Comparison of ENCODE assay signal across 8 cellular contexts in the genomic region with DNA sequence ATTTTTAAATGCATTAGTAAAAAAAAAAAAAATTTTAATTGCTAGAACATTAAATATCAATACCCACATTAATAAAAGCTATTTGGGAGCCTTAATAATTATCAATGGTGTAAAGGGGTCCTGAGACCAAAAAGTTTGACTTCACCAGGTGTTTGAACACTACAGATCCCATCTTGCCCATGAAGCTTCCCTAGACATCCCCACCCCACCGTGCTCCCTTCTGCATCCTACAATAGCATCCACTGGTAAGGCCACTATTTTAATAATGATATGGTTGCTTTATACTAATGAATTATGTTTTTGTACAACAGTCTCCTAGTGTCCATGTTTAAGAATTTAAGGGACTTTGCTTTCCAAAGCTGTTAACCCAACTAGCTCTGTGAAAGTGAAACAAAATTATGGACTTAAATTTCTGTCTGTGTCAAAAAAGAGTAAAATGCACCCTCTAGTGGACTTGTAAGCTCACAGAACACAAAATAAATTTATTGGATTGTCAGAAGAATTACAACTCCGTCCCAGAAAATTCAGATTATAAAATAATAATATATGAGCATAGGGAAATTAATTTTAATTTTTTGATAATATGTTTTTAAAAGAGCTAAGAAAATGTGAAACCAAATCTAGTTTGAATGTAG.
DNase-seq lines count a peak whose midpoint lies in the region; ATAC-seq and TF ChIP-seq lines count a peak whose summit lies in the region.

No MANE protein-coding gene starts in this region.

- H2AFZ ChIP-seq in OCI-LY3 (ENCODE audit: low read depth, low read length): no peak overlapping the region

- H4K20me1 ChIP-seq in OCI-LY3 (ENCODE audit: insufficient read depth, low read length): no peaks in the 10 kb centered on the region

- no peak overlapping the region for H3K27ac ChIP-seq in CD8-positive, alpha-beta T cell (ENCODE audit: low read depth, low read length)
- H3K27ac ChIP-seq in OCI-LY3 (ENCODE audit: low read length) (no peak overlapping the region), esophagus squamous epithelium (no peak overlapping the region), stomach (no peak overlapping the region)

- H3K36me3 ChIP-seq in CD8-positive, alpha-beta T cell (ENCODE audit: insufficient read depth, low read length): no peaks in the 10 kb centered on the region
- no peaks in the 10 kb centered on the region for H3K36me3 ChIP-seq in OCI-LY3 (replicated peaks; ENCODE audit: low read depth, low read length)
- H3K36me3 ChIP-seq in esophagus squamous epithelium: no peaks in the 10 kb centered on the region
- H3K36me3 ChIP-seq in stomach: no peaks in the 10 kb centered on the region

- no peak overlapping the region for H3K4me3 ChIP-seq in CD8-positive, alpha-beta T cell (ENCODE audit: low read depth, low read length)
- H3K4me3 ChIP-seq in OCI-LY3 (ENCODE audit: low read length): peak overlapping the region; percentile 35
- no peak overlapping the region for H3K4me3 ChIP-seq in esophagus squamous epithelium
- H3K4me3 ChIP-seq in stomach: no peak overlapping the region

- TF ChIP-seq POLR2A in esophagus squamous epithelium (IDR thresholded peaks at IDR 0.05) (no peak), stomach (IDR thresholded peaks at IDR 0.05) (no peak)

- POLR2A ChIA-PET in CD8-positive, alpha-beta T cell (lab: Charles Lee): no interaction called here
- POLR2A ChIA-PET in activated CD4-positive, alpha-beta memory T cell treated with anti-CD3 and anti-CD28 coated beads for 36 hours (lab: Charles Lee): no interaction called here

- peaks cover 8% of the 10 kb centered on the region for H3K4me1 Mint-ChIP-seq in CD8-positive, alpha-beta T cell (ENCODE audit: low read depth)
- peaks cover 3% of the 10 kb centered on the region for H3K4me1 Mint-ChIP-seq in activated CD4-positive, alpha-beta memory T cell treated with anti-CD3 and anti-CD28 coated beads for 36 hours (ENCODE audit: low read depth)

- no peaks in the 10 kb centered on the region for H3K27me3 ChIP-seq in CD8-positive, alpha-beta T cell (ENCODE audit: insufficient read depth, low read length)
- no peaks in the 10 kb centered on the region for H3K27me3 ChIP-seq in OCI-LY3 (ENCODE audit: low read depth, low read length)
- H3K27me3 ChIP-seq in esophagus squamous epithelium: no peaks in the 10 kb centered on the region
- H3K27me3 ChIP-seq in stomach: no peaks in the 10 kb centered on the region

- no peak for DNase-seq in CD8-positive, alpha-beta T cell
- DNase-seq in H4 (ENCODE audit: low spot score): peak; percentile 40
- DNase-seq in esophagus squamous epithelium (lab: John Stamatoyannopoulos, UW): no peak
- DNase-seq in stomach: no peak
- DNase-seq in central memory CD4-positive, alpha-beta T cell: no peak
- no peak for DNase-seq in activated CD4-positive, alpha-beta memory T cell treated with anti-CD3 and anti-CD28 coated beads for 36 hours

- intact Hi-C loops in CD8-positive, alpha-beta T cell (cut with DNase I, micrococcal nuclease): no loop called here
- intact Hi-C loops in esophagus squamous epithelium (cut with DNase I) (loop anchor here (10.0 kb wide), 1 partner anchor 250 kb away; no protein-coding TSS in a partner anchor), stomach (cut with DNase I; ENCODE audit: low total_unique reads) (no loop called here)
- intact Hi-C loops in activated CD4-positive, alpha-beta memory T cell treated with anti-CD3 and anti-CD28 coated beads for 36 hours (cut with micrococcal nuclease): no loop called here

- 51 to 56% methylated on average over 2 of the region's 2 CpGs for WGBS in esophagus squamous epithelium, 2 donors
- WGBS in stomach, 5 donors: 47 to 58% (median 56%) methylated on average over 2 of the region's 2 CpGs

- H3K27ac Mint-ChIP-seq in CD8-positive, alpha-beta T cell: no peak overlapping the region
- H3K27ac Mint-ChIP-seq in activated CD4-positive, alpha-beta memory T cell treated with anti-CD3 and anti-CD28 coated beads for 36 hours: no peak overlapping the region

- CTCF ChIA-PET in CD8-positive, alpha-beta T cell (lab: Charles Lee): interaction anchor here (0.6 to 2.1 kb wide), 6 partner anchors 9 to 757 kb away, joined by 3 to 7 read pairs (median 4); no protein-coding TSS in a partner anchor
- CTCF ChIA-PET in activated CD4-positive, alpha-beta memory T cell treated with anti-CD3 and anti-CD28 coated beads for 36 hours (lab: Charles Lee): interaction anchor here (0.6 to 1.7 kb wide), 17 partner anchors 8 to 1340 kb away, joined by 3 to 9 read pairs (median 4); no protein-coding TSS in a partner anchor

- no peaks in the 10 kb centered on the region for H3K36me3 Mint-ChIP-seq in CD8-positive, alpha-beta T cell
- H3K36me3 Mint-ChIP-seq in activated CD4-positive, alpha-beta memory T cell treated with anti-CD3 and anti-CD28 coated beads for 36 hours: no peaks in the 10 kb centered on the region

- no peak for ATAC-seq in CD8-positive, alpha-beta T cell
- no peak for ATAC-seq in HG02759 (IDR thresholded peaks at IDR 0.05; ENCODE audit: unreplicated experiment)

- peak; percentile 48 for TF ChIP-seq CTCF in CD8-positive, alpha-beta T cell (IDR thresholded peaks at IDR 0.05)
- TF ChIP-seq CTCF in OCI-LY3 (IDR thresholded peaks at IDR 0.05; ENCODE audit: low read depth, low read length) (peak; percentile 53), esophagus squamous epithelium (IDR thresholded peaks at IDR 0.05) (peak in 5 of 6 experiments; percentile 12 to 59 (median 43)), stomach (IDR thresholded peaks at IDR 0.05) (peak in 5 of 7 experiments; percentile 7 to 57 (median 32))

- no peaks in the 10 kb centered on the region for H3K4me1 ChIP-seq in CD8-positive, alpha-beta T cell (ENCODE audit: insufficient read depth, low read length)
- H3K4me1 ChIP-seq in OCI-LY3 (ENCODE audit: low read length): peaks cover 4% of the 10 kb centered on the region; the same call in 1 of the 2 replicates
- peaks cover 0 to 10% (median 0%) of the 10 kb centered on the region in 3 donors for H3K4me1 ChIP-seq in esophagus squamous epithelium
- peaks cover 0 to 12% (median 5%) of the 10 kb centered on the region in 4 donors for H3K4me1 ChIP-seq in stomach

- H3K9me3 Mint-ChIP-seq in CD8-positive, alpha-beta T cell: no peaks in the 10 kb centered on the region
- no peaks in the 10 kb centered on the region for H3K9me3 Mint-ChIP-seq in activated CD4-positive, alpha-beta memory T cell treated with anti-CD3 and anti-CD28 coated beads for 36 hours

- no peaks in the 10 kb centered on the region for H3K27me3 Mint-ChIP-seq in CD8-positive, alpha-beta T cell (ENCODE audit: low read depth)
- no peaks in the 10 kb centered on the region for H3K27me3 Mint-ChIP-seq in activated CD4-positive, alpha-beta memory T cell treated with anti-CD3 and anti-CD28 coated beads for 36 hours

- no peak for TF ChIP-seq EP300 in stomach (IDR thresholded peaks at IDR 0.05)

- no peak overlapping the region for H3K9ac ChIP-seq in OCI-LY3 (ENCODE audit: low read length)

- H3K9me3 ChIP-seq in CD8-positive, alpha-beta T cell (ENCODE audit: low read length): no peaks in the 10 kb centered on the region
- H3K9me3 ChIP-seq in OCI-LY3 (ENCODE audit: insufficient read depth, low read length): no peaks in the 10 kb centered on the region
- H3K9me3 ChIP-seq in esophagus squamous epithelium: no peaks in the 10 kb centered on the region
- no peaks in the 10 kb centered on the region for H3K9me3 ChIP-seq in stomach

- no peak overlapping the region for H3K4me3 Mint-ChIP-seq in CD8-positive, alpha-beta T cell
- H3K4me3 Mint-ChIP-seq in activated CD4-positive, alpha-beta memory T cell treated with anti-CD3 and anti-CD28 coated beads for 36 hours: no peak overlapping the region

- H3K79me2 ChIP-seq in OCI-LY3 (ENCODE audit: low read length): no peaks in the 10 kb centered on the region

- H3K4me2 ChIP-seq in OCI-LY3 (ENCODE audit: low read length): peak overlapping the region; percentile 45
